ENCODE assay signal across 9 cellular contexts in genomic region chr10:76881477-76882220, GRCh38.
A peak's percentile ranks its signal among the peaks of the same experiment; 100 is the strongest.
DNase-seq lines count a peak whose midpoint lies in the region; ATAC-seq, FAIRE-seq and TF ChIP-seq lines count a peak whose summit lies in the region.
"Had no signal": no experiment of that assay in that cellular context is flagged by ENCODE, and none has a peak within 500 bp of the region (broad histone marks: within the 10 kb centered on the region; RNA-seq: fewer than 3 reads in every experiment).

No MANE protein-coding gene starts in this region.

- H3K4me3 Mint-ChIP-seq in CD14-positive monocyte (peak overlapping the region in 1 of 2 donors; percentile 67), endothelial cell (ENCODE audit: unreplicated experiment) (no peak overlapping the region)
- H3K4me3 Mint-ChIP-seq: activated naive CD4-positive, alpha-beta T cell treated with anti-CD3 and anti-CD28 coated beads, Interleukin-2, amount 10 ng/mL, durations not matched to agents 7 days and 5 days had no signal

- TF ChIP-seq CTCF in CD14-positive monocyte (IDR thresholded peaks at IDR 0.05) (no peak), bronchial epithelial cell (IDR thresholded peaks at IDR 0.05; ENCODE audit: insufficient read depth, low read length, severe bottlenecking) (no peak), endothelial cell (IDR thresholded peaks at IDR 0.05; ENCODE audit: unreplicated experiment) (no peak)

- H3K4me1 Mint-ChIP-seq in CD14-positive monocyte (peaks cover 68% of the 10 kb centered on the region), endothelial cell (ENCODE audit: unreplicated experiment) (peaks cover 22% of the 10 kb centered on the region)
- H3K4me1 Mint-ChIP-seq: activated naive CD4-positive, alpha-beta T cell treated with anti-CD3 and anti-CD28 coated beads, Interleukin-2, amount 10 ng/mL, durations not matched to agents 7 days and 5 days had no signal

- peak; percentile 78 for ATAC-seq in HG03025 (IDR thresholded peaks at IDR 0.05; ENCODE audit: low FRiP score, unreplicated experiment)
- no peak for ATAC-seq in aorta (ENCODE audit: low FRiP score)
- ATAC-seq in GM19397 (IDR thresholded peaks at IDR 0.05; ENCODE audit: unreplicated experiment): no peak

- H3K27me3 ChIP-seq in bronchial epithelial cell (ENCODE audit: control insufficient read depth, insufficient read depth, low read length): no peaks in the 10 kb centered on the region
- H3K27me3 ChIP-seq in aorta (ENCODE audit: control insufficient read depth in 1 of 2, insufficient read depth in 2 of 2, low read length in 1 of 2): no peaks in the 10 kb centered on the region

- FAIRE-seq in bronchial epithelial cell (lab: Jason Lieb, UNC): no peak

- H3K9me3 Mint-ChIP-seq in CD14-positive monocyte (peaks cover 0 to 6% (median 0%) of the 10 kb centered on the region in 7 donors), endothelial cell (ENCODE audit: unreplicated experiment) (no peaks in the 10 kb centered on the region)
- H3K9me3 Mint-ChIP-seq: activated naive CD4-positive, alpha-beta T cell treated with anti-CD3 and anti-CD28 coated beads, Interleukin-2, amount 10 ng/mL, durations not matched to agents 7 days and 5 days had no signal

- H3K4me3 ChIP-seq in bronchial epithelial cell (ENCODE audit: low read depth, low read length) (no peak overlapping the region), aorta (ENCODE audit: low read length in 2 of 2) (no peak overlapping the region)

- H3K27me3 Mint-ChIP-seq in CD14-positive monocyte (ENCODE audit: low read depth in 3 of 3): peaks cover 3 to 13% (median 7%) of the 10 kb centered on the region in 3 donors
- peaks cover 3% of the 10 kb centered on the region for H3K27me3 Mint-ChIP-seq in endothelial cell (ENCODE audit: unreplicated experiment)
- H3K27me3 Mint-ChIP-seq: activated naive CD4-positive, alpha-beta T cell treated with anti-CD3 and anti-CD28 coated beads, Interleukin-2, amount 10 ng/mL, durations not matched to agents 7 days and 5 days had no signal

- intact Hi-C loops in CD14-positive monocyte (cut with micrococcal nuclease) (no loop called here), aorta (cut with DNase I) (no loop called here)

- WGBS in aorta, 2 donors: 85 to 86% methylated on average over 3 of the region's 3 CpGs

- H3K36me3 Mint-ChIP-seq in CD14-positive monocyte: no peaks in the 10 kb centered on the region
- no peaks in the 10 kb centered on the region for H3K36me3 Mint-ChIP-seq in endothelial cell (ENCODE audit: low read depth, unreplicated experiment)
- H3K36me3 Mint-ChIP-seq: activated naive CD4-positive, alpha-beta T cell treated with anti-CD3 and anti-CD28 coated beads, Interleukin-2, amount 10 ng/mL, durations not matched to agents 7 days and 5 days had no signal

- no peaks in the 10 kb centered on the region for H3K36me3 ChIP-seq in bronchial epithelial cell (ENCODE audit: control insufficient read depth, insufficient read depth, low read length)
- peaks cover 2 to 7% of the 10 kb centered on the region in 2 donors for H3K36me3 ChIP-seq in aorta (ENCODE audit: control insufficient read depth in 1 of 2, insufficient read depth in 2 of 2, low read length in 1 of 2)

- H3K9me3 ChIP-seq in aorta (ENCODE audit: control insufficient read depth, low read length): no peaks in the 10 kb centered on the region

- no peaks in the 10 kb centered on the region for H3K4me1 ChIP-seq in aorta (ENCODE audit: control insufficient read depth in 1 of 2, insufficient read depth in 2 of 2, low read length in 2 of 2)

- DNase-seq in CD14-positive monocyte (ENCODE audit: low spot score) (no peak), GM19240 (ENCODE audit: insufficient read length, low spot score) (peak; percentile 6), bronchial epithelial cell (ENCODE audit: low read depth) (peak; percentile 12), endothelial cell (ENCODE audit: low spot score) (no peak), aorta (no peak)
- no peak for DNase-seq in stimulated activated CD8-positive, alpha-beta memory T cell treated with anti-CD3 and anti-CD28 coated beads, Interleukin-4, amount 100 ng/mL, for 48 hours
- DNase-seq: activated naive CD4-positive, alpha-beta T cell treated with anti-CD3 and anti-CD28 coated beads, Interleukin-2, amount 10 ng/mL, durations not matched to agents 7 days and 5 days had no signal

- H3K27ac Mint-ChIP-seq in CD14-positive monocyte: peak overlapping the region in 5 of 7 donors; percentile 15 to 81 (median 35)
- no peak overlapping the region for H3K27ac Mint-ChIP-seq in endothelial cell (ENCODE audit: unreplicated experiment)
- H3K27ac Mint-ChIP-seq: activated naive CD4-positive, alpha-beta T cell treated with anti-CD3 and anti-CD28 coated beads, Interleukin-2, amount 10 ng/mL, durations not matched to agents 7 days and 5 days had no signal

- no peak overlapping the region for H3K27ac ChIP-seq in aorta (ENCODE audit: low read depth in 1 of 2, low read length in 2 of 2)

Comparison
In these comparisons a context has a peak if more than half of its experiments do, and no peak if none do; other contexts are left out.
1. DNase-seq: peak in GM19240 (single experiment) and bronchial epithelial cell (single experiment); none in CD14-positive monocyte (single experiment), endothelial cell (single experiment), stimulated activated CD8-positive, alpha-beta memory T cell treated with anti-CD3 and anti-CD28 coated beads, Interleukin-4, amount 100 ng/mL, for 48 hours (single experiment) and aorta (0 of 2).